2 cellular contexts compared by ENCODE assay signal in genomic region chr9:4068914-4069313, GRCh38.
TF ChIP-seq lines count a peak whose summit lies in the region.

No MANE protein-coding gene starts in this region.

TF ChIP-seq in HEK293, 187 proteins besides CTCF, POLR2A, EP300 and RAD21 (continued from another document):
- TF ChIP-seq PRDM6 (tag by site-specific recombination; IDR thresholded peaks at IDR 0.05) (peak; percentile 62), ZNF843 (tag by site-specific recombination; IDR thresholded peaks at IDR 0.05) (peak; percentile 44; the same call in 1 of the 2 replicates), SCRT1 (tag by site-specific recombination; IDR thresholded peaks at IDR 0.05; ENCODE audit: borderline replicate concordance) (0 out of 2 replicates have a peak, but pooled peaks have one; percentile 42), SCRT2 (tag by site-specific recombination; IDR thresholded peaks at IDR 0.05) (0 out of 2 replicates have a peak, but pooled peaks have one; percentile 12), BCL11A (tag by site-specific recombination; IDR thresholded peaks at IDR 0.05; ENCODE audit: low read depth) (no peak), ZNF121 (tag by site-specific recombination; IDR thresholded peaks at IDR 0.05) (0 out of 2 replicates have a peak, but pooled peaks have one; percentile 30)

TF ChIP-seq in HepG2, 621 proteins besides CTCF, POLR2A, EP300 and RAD21 (continued from another document):
- TF ChIP-seq, protein P1, sequence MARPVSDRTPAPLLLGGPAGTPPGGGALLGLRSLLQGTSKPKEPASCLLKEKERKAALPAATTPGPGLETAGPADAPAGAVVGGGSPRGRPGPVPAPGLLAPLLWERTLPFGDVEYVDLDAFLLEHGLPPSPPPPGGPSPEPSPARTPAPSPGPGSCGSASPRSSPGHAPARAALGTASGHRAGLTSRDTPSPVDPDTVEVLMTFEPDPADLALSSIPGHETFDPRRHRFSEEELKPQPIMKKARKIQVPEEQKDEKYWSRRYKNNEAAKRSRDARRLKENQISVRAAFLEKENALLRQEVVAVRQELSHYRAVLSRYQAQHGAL (CRISPR knock-in tag; IDR thresholded peaks at IDR 0.05; ENCODE audit: not compliant biosample characterization) = no peak
- no peak for TF ChIP-seq ZNF33A (CRISPR knock-in tag; IDR thresholded peaks at IDR 0.05; ENCODE audit: borderline replicate concordance)
- no peak for TF ChIP-seq NR2F2 (IDR thresholded peaks at IDR 0.05; ENCODE audit: borderline replicate concordance, low read depth)
- TF ChIP-seq TBX3 (IDR thresholded peaks at IDR 0.05; ENCODE audit: borderline replicate concordance) = no peak
- TF ChIP-seq NKX3-1 (CRISPR knock-in tag; IDR thresholded peaks at IDR 0.05) = no peak
- TF ChIP-seq FIP1L1 (IDR thresholded peaks at IDR 0.05; ENCODE audit: borderline replicate concordance, insufficient read depth, low read depth, low read length) = no peak
- TF ChIP-seq THAP11 (CRISPR knock-in tag; IDR thresholded peaks at IDR 0.05) = no peak
- TF ChIP-seq, protein P2, sequence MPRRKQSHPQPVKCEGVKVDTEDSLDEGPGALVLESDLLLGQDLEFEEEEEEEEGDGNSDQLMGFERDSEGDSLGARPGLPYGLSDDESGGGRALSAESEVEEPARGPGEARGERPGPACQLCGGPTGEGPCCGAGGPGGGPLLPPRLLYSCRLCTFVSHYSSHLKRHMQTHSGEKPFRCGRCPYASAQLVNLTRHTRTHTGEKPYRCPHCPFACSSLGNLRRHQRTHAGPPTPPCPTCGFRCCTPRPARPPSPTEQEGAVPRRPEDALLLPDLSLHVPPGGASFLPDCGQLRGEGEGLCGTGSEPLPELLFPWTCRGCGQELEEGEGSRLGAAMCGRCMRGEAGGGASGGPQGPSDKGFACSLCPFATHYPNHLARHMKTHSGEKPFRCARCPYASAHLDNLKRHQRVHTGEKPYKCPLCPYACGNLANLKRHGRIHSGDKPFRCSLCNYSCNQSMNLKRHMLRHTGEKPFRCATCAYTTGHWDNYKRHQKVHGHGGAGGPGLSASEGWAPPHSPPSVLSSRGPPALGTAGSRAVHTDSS (CRISPR knock-in tag; conservative IDR thresholded peaks at IDR 0.05) = no peak
- TF ChIP-seq ZFP62 (CRISPR knock-in tag; IDR thresholded peaks at IDR 0.05) = no peak
- TF ChIP-seq ZNF670 (CRISPR knock-in tag; IDR thresholded peaks at IDR 0.05; ENCODE audit: borderline replicate concordance) = no peak
- no peak for TF ChIP-seq SP1 (IDR thresholded peaks at IDR 0.05)
- no peak for TF ChIP-seq SP1 (CRISPR knock-in tag; IDR thresholded peaks at IDR 0.05)
